ENCODE assay signal across 1 cellular context in the genomic region with DNA sequence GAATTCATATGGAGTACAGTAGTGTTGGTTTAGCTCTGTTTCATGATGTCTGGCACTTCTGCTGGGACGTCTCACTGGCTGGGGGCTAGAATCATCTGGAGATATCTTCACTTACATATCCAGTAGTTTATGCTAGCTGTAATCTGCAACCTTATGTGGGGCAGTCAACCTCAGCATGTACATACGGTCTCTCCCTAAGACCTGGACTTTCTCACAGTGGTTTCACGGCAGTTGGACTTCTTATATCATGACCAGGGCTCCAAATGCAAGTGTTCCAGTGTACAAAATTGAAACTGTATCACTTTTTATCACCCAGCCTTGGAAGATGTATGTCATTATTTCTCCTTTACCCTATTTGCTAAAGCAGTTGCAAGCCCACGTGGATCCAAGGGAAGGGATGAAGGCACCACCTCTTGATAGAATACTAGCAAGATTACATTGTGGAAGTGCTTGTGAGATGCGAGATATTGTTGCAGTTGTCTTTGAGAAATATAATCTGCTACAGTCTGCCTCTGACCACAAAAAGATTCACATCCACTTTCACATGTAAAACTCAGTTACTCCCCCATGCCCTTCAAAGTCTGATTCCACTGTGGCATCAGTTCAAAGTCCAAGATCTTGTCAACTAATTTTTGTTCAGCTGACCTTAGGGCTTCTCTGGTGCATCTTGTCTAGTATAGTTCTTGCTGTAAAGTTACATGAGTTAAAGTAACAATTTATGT.
A peak's percentile ranks its signal among the peaks of the same experiment; 100 is the strongest.
TF ChIP-seq lines count a peak whose summit lies in the region.

No MANE protein-coding gene starts in this region.

TF ChIP-seq in GM12878, 131 proteins besides CTCF, POLR2A, EP300 and RAD21 (continued from another document):
- TF ChIP-seq, protein P1, sequence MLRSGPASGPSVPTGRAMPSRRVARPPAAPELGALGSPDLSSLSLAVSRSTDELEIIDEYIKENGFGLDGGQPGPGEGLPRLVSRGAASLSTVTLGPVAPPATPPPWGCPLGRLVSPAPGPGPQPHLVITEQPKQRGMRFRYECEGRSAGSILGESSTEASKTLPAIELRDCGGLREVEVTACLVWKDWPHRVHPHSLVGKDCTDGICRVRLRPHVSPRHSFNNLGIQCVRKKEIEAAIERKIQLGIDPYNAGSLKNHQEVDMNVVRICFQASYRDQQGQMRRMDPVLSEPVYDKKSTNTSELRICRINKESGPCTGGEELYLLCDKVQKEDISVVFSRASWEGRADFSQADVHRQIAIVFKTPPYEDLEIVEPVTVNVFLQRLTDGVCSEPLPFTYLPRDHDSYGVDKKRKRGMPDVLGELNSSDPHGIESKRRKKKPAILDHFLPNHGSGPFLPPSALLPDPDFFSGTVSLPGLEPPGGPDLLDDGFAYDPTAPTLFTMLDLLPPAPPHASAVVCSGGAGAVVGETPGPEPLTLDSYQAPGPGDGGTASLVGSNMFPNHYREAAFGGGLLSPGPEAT (IDR thresholded peaks at IDR 0.05; ENCODE audit: low read depth), result 0 out of 2 replicates have a peak, but pooled peaks have one; percentile 49
- TF ChIP-seq, protein P2, sequence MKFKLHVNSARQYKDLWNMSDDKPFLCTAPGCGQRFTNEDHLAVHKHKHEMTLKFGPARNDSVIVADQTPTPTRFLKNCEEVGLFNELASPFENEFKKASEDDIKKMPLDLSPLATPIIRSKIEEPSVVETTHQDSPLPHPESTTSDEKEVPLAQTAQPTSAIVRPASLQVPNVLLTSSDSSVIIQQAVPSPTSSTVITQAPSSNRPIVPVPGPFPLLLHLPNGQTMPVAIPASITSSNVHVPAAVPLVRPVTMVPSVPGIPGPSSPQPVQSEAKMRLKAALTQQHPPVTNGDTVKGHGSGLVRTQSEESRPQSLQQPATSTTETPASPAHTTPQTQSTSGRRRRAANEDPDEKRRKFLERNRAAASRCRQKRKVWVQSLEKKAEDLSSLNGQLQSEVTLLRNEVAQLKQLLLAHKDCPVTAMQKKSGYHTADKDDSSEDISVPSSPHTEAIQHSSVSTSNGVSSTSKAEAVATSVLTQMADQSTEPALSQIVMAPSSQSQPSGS (IDR thresholded peaks at IDR 0.05; ENCODE audit: low read length), result peak; percentile 68
- TF ChIP-seq ATF7 (IDR thresholded peaks at IDR 0.05; ENCODE audit: low read depth) (peak; percentile 51), RFX5 (IDR thresholded peaks at IDR 0.05; ENCODE audit: low read depth, low read length) (no peak), SPI1 (IDR thresholded peaks at IDR 0.05; ENCODE audit: borderline replicate concordance, insufficient read depth, low read depth, low read length) (peak; percentile 70), ZBED1 (IDR thresholded peaks at IDR 0.05; ENCODE audit: borderline replicate concordance) (0 out of 2 replicates have a peak, but pooled peaks have one; percentile 30), CREB1 (IDR thresholded peaks at IDR 0.05; ENCODE audit: low read depth) (no peak), DPF2 (IDR thresholded peaks at IDR 0.05) (peak; percentile 80), NFIC (IDR thresholded peaks at IDR 0.05; ENCODE audit: low read depth, low read length) (peak; percentile 39; the same call in 1 of the 2 replicates), RBBP5 (conservative IDR thresholded peaks at IDR 0.05) (no peak), KDM1A (IDR thresholded peaks at IDR 0.05; ENCODE audit: borderline replicate concordance) (no peak), NRF1 (conservative IDR thresholded peaks at IDR 0.05; ENCODE audit: low read depth, low read length) (no peak), IKZF1 (conservative IDR thresholded peaks at IDR 0.05) (peak; percentile 42; the same call in 1 of the 2 replicates), STAT3 (IDR thresholded peaks at IDR 0.05; ENCODE audit: low read depth, low read length) (no peak), KLF5 (IDR thresholded peaks at IDR 0.05; ENCODE audit: partially characterized antibody) (no peak), FOXK2 (IDR thresholded peaks at IDR 0.05) (no peak), CBX5 (IDR thresholded peaks at IDR 0.05; ENCODE audit: low read depth) (peak; percentile 22; the same call in 1 of the 2 replicates)
- TF ChIP-seq, protein P3, sequence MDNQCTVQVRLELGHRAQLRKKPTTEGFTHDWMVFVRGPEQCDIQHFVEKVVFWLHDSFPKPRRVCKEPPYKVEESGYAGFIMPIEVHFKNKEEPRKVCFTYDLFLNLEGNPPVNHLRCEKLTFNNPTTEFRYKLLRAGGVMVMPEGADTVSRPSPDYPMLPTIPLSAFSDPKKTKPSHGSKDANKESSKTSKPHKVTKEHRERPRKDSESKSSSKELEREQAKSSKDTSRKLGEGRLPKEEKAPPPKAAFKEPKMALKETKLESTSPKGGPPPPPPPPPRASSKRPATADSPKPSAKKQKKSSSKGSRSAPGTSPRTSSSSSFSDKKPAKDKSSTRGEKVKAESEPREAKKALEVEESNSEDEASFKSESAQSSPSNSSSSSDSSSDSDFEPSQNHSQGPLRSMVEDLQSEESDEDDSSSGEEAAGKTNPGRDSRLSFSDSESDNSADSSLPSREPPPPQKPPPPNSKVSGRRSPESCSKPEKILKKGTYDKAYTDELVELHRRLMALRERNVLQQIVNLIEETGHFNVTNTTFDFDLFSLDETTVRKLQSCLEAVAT (IDR thresholded peaks at IDR 0.05), result 0 out of 2 replicates have a peak, but pooled peaks have one; percentile 30
- TF ChIP-seq, protein P4, sequence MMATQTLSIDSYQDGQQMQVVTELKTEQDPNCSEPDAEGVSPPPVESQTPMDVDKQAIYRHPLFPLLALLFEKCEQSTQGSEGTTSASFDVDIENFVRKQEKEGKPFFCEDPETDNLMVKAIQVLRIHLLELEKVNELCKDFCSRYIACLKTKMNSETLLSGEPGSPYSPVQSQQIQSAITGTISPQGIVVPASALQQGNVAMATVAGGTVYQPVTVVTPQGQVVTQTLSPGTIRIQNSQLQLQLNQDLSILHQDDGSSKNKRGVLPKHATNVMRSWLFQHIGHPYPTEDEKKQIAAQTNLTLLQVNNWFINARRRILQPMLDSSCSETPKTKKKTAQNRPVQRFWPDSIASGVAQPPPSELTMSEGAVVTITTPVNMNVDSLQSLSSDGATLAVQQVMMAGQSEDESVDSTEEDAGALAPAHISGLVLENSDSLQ (IDR thresholded peaks at IDR 0.05), result peak; percentile 40; the same call in 1 of the 2 replicates
- TF ChIP-seq, protein P5, sequence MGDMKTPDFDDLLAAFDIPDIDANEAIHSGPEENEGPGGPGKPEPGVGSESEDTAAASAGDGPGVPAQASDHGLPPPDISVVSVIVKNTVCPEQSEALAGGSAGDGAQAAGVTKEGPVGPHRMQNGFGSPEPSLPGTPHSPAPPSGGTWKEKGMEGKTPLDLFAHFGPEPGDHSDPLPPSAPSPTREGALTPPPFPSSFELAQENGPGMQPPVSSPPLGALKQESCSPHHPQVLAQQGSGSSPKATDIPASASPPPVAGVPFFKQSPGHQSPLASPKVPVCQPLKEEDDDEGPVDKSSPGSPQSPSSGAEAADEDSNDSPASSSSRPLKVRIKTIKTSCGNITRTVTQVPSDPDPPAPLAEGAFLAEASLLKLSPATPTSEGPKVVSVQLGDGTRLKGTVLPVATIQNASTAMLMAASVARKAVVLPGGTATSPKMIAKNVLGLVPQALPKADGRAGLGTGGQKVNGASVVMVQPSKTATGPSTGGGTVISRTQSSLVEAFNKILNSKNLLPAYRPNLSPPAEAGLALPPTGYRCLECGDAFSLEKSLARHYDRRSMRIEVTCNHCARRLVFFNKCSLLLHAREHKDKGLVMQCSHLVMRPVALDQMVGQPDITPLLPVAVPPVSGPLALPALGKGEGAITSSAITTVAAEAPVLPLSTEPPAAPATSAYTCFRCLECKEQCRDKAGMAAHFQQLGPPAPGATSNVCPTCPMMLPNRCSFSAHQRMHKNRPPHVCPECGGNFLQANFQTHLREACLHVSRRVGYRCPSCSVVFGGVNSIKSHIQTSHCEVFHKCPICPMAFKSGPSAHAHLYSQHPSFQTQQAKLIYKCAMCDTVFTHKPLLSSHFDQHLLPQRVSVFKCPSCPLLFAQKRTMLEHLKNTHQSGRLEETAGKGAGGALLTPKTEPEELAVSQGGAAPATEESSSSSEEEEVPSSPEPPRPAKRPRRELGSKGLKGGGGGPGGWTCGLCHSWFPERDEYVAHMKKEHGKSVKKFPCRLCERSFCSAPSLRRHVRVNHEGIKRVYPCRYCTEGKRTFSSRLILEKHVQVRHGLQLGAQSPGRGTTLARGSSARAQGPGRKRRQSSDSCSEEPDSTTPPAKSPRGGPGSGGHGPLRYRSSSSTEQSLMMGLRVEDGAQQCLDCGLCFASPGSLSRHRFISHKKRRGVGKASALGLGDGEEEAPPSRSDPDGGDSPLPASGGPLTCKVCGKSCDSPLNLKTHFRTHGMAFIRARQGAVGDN (IDR thresholded peaks at IDR 0.05), result 0 out of 2 replicates have a peak, but pooled peaks have one; percentile 17
